Comparison of ENCODE assay signal across 20 cellular contexts in the genomic region with DNA sequence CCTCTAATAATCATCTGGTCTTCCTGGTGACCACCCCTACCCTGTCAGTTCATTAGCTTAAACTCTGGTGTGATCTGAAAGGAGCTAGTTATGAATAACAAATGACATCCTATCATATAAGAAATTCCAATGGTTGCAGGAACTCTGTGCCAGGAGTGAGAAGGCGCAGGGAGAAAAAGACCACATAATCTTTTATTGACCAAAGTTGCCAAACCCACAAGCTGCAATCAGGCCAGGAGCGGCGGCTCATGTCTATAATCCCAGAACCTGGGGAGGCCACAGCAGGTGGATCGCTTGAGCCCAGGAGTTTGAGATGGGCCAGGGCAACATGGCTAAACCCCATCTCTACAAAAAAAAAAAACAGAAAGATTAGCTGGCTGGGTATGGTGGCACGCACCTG. TPM values are rescaled to one million over a fixed set of nuclear protein-coding genes. Genes with fewer than 3 reads are reported as not detected.
DNase-seq lines count a peak whose midpoint lies in the region; ATAC-seq and TF ChIP-seq lines count a peak whose summit lies in the region.
"Had no signal": no experiment of that assay in that cellular context is flagged by ENCODE, and none has a peak within 500 bp of the region (broad histone marks: within the 10 kb centered on the region; RNA-seq: fewer than 3 reads in every experiment).

No MANE protein-coding gene starts in this region.

- H3K9me3 Mint-ChIP-seq in activated T-cell treated with anti-CD3 and anti-CD28 coated beads, Interleukin-2, amount 50 U/mL, for 4 hours = no peaks in the 10 kb centered on the region
- H3K9me3 Mint-ChIP-seq in H9 (peaks cover 9 to 22% of the 10 kb centered on the region in 2 experiments), glutamatergic neuron (ENCODE audit: unreplicated experiment) (peaks cover 6% of the 10 kb centered on the region), HFFc6 (no peaks in the 10 kb centered on the region)

- no peaks in the 10 kb centered on the region for H3K79me1 ChIP-seq in H9 (ENCODE audit: insufficient read depth, low read depth, low read length, poor library complexity, severe bottlenecking)

- no peak overlapping the region for H2BK20ac ChIP-seq in H9 (ENCODE audit: low read depth, low read length, poor library complexity, severe bottlenecking)

- H3T11ph ChIP-seq in H9 (ENCODE audit: low read length) = no peak overlapping the region

- no peak for TF ChIP-seq CTCF in H9 (conservative IDR thresholded peaks at IDR 0.05)
- TF ChIP-seq CTCF in glutamatergic neuron (IDR thresholded peaks at IDR 0.05; ENCODE audit: partially characterized antibody, unreplicated experiment) = no peak
- no peak for TF ChIP-seq CTCF in HFFc6 (IDR thresholded peaks at IDR 0.05)

- H2BK12ac ChIP-seq in H9 (ENCODE audit: insufficient read length, low read depth, low read length) = no peak overlapping the region

- H3K56ac ChIP-seq in H9 (ENCODE audit: insufficient read length, low read depth, low read length) = no peak overlapping the region

- DNase-seq in activated T-cell treated with anti-CD3 and anti-CD28 coated beads, Interleukin-2, amount 50 U/mL, for 4 hours = no peak
- DNase-seq in activated T-cell treated with anti-CD3 and anti-CD28 coated beads for 4 hours = no peak
- DNase-seq in H9 = no peak
- DNase-seq in glutamatergic neuron = no peak
- DNase-seq in posterior vena cava (ENCODE audit: low spot score) = peak; percentile 42
- DNase-seq in HFFc6 = no peak
- DNase-seq: Calu3, DND-41, GF-D8, KG1, NCI-H1048, NCI-H146, NCI-H2107, NCI-H345, NCI-H526 treated with DMSO at 0.1 percent for 48 hours, OCI-M1, RPMI8226 had no signal

- H3K27ac ChIP-seq in H9 (ENCODE audit: insufficient read length, low read depth, low read length) = no peak overlapping the region
- H3K27ac ChIP-seq: C4-2B had no signal

- no peaks in the 10 kb centered on the region for H3K27me3 ChIP-seq in H9 (ENCODE audit: insufficient read depth, low read length)

- H3K23ac ChIP-seq in H9 (ENCODE audit: insufficient read length, low read depth, low read length) = no peak overlapping the region

- H3K23me2 ChIP-seq in H9 (ENCODE audit: insufficient read length, low read depth, low read length, poor library complexity, severe bottlenecking) = no peaks in the 10 kb centered on the region

- no peak overlapping the region for H3K4ac ChIP-seq in H9 (ENCODE audit: low read depth, low read length)

- H3K27ac Mint-ChIP-seq in H9 = peak overlapping the region in 2 of 3 experiments; percentile 13 to 44; a peak in 1 of 7 replicates
- no peak overlapping the region for H3K27ac Mint-ChIP-seq in glutamatergic neuron (ENCODE audit: unreplicated experiment)
- H3K27ac Mint-ChIP-seq in HFFc6 = no peak overlapping the region

- H2BK5ac ChIP-seq in H9 (ENCODE audit: insufficient read length, low read length) = no peak overlapping the region

- peaks cover 67% of the 10 kb centered on the region for H3K4me1 Mint-ChIP-seq in activated T-cell treated with anti-CD3 and anti-CD28 coated beads, Interleukin-2, amount 50 U/mL, for 4 hours (ENCODE audit: low read depth)
- peaks cover 27 to 32% of the 10 kb centered on the region in 2 experiments for H3K4me1 Mint-ChIP-seq in H9
- peaks cover 29% of the 10 kb centered on the region for H3K4me1 Mint-ChIP-seq in glutamatergic neuron (ENCODE audit: low read depth, unreplicated experiment)
- peaks cover 39% of the 10 kb centered on the region for H3K4me1 Mint-ChIP-seq in HFFc6 (ENCODE audit: low read depth)

- no peak overlapping the region for H3K14ac ChIP-seq in H9 (ENCODE audit: insufficient read depth, low read length)

- H3K4me1 ChIP-seq in H9 (ENCODE audit: insufficient read depth, low read length) = no peaks in the 10 kb centered on the region; the same call in 1 of the 2 replicates

- no peak overlapping the region for H3K4me2 ChIP-seq in H9 (ENCODE audit: insufficient read depth, insufficient read length, low read length)

- WGBS in H9 (ENCODE audit: extremely low coverage, insufficient read length, low lambda C conversion rate) = no CpG with 5 or more reads among the region's 5 CpGs

- H2BK120ac ChIP-seq in H9 (ENCODE audit: low read depth, low read length, poor library complexity, severe bottlenecking) = no peak overlapping the region

- peaks cover 60% of the 10 kb centered on the region for H3K79me2 ChIP-seq in H9 (ENCODE audit: insufficient read depth, low read length)

- H3K9me3 ChIP-seq in H9 (ENCODE audit: control insufficient read depth, low read depth, low read length) = no peaks in the 10 kb centered on the region

- H3K27me3 Mint-ChIP-seq in activated T-cell treated with anti-CD3 and anti-CD28 coated beads, Interleukin-2, amount 50 U/mL, for 4 hours (ENCODE audit: low read depth) = no peaks in the 10 kb centered on the region
- H3K27me3 Mint-ChIP-seq in H9 (ENCODE audit: low read depth) (no peaks in the 10 kb centered on the region), glutamatergic neuron (ENCODE audit: unreplicated experiment) (peaks cover 4% of the 10 kb centered on the region), HFFc6 (ENCODE audit: insufficient read depth) (no peaks in the 10 kb centered on the region)

- H3K4me3 Mint-ChIP-seq in activated T-cell treated with anti-CD3 and anti-CD28 coated beads, Interleukin-2, amount 50 U/mL, for 4 hours = peak overlapping the region; percentile 14
- H3K4me3 Mint-ChIP-seq in H9 (no peak overlapping the region), glutamatergic neuron (ENCODE audit: unreplicated experiment) (peak overlapping the region; percentile 58), HFFc6 (no peak overlapping the region)

- H2BK15ac ChIP-seq in H9 (ENCODE audit: low read depth, low read length) = no peak overlapping the region

- H3K36me3 Mint-ChIP-seq in activated T-cell treated with anti-CD3 and anti-CD28 coated beads, Interleukin-2, amount 50 U/mL, for 4 hours (ENCODE audit: insufficient read depth) = peaks cover 9% of the 10 kb centered on the region
- H3K36me3 Mint-ChIP-seq in H9 (ENCODE audit: insufficient read depth in 1 of 3, low read depth in 3 of 3) = peaks cover 17 to 34% (median 25%) of the 10 kb centered on the region in 3 experiments; a peak in 6 of 7 replicates
- H3K36me3 Mint-ChIP-seq in glutamatergic neuron (ENCODE audit: unreplicated experiment) = peaks cover 5% of the 10 kb centered on the region
- H3K36me3 Mint-ChIP-seq in HFFc6 (ENCODE audit: low read depth) = peaks cover 5% of the 10 kb centered on the region; the same call in 1 of the 2 replicates

- H2AFZ ChIP-seq in H9 (ENCODE audit: low read length) = no peak overlapping the region

- no peak overlapping the region for H3K18ac ChIP-seq in H9 (ENCODE audit: insufficient read length, low read depth, low read length)

- H3K9ac ChIP-seq in H9 (ENCODE audit: extremely low read depth, insufficient read length, low read length) = no peak overlapping the region

- no peak overlapping the region for H4K91ac ChIP-seq in H9 (ENCODE audit: insufficient read length, low read depth, low read length)

- no peak overlapping the region for H2AK5ac ChIP-seq in H9 (ENCODE audit: insufficient read length, low read length)

- H4K8ac ChIP-seq in H9 (replicated peaks; ENCODE audit: insufficient read length, low read depth, low read length) = no peak overlapping the region

- no peaks in the 10 kb centered on the region for H4K20me1 ChIP-seq in H9 (ENCODE audit: control insufficient read depth, insufficient read depth, insufficient read length)

- H4K5ac ChIP-seq in H9 (ENCODE audit: insufficient read length, low read depth, low read length) = no peak overlapping the region

- intact Hi-C loops in posterior vena cava (cut with DNase I) = no loop called here

- no peak for ATAC-seq in activated T-cell treated with anti-CD3 and anti-CD28 coated beads, Interleukin-2, amount 50 U/mL, for 4 hours
- ATAC-seq in HG02970 (IDR thresholded peaks at IDR 0.05; ENCODE audit: low FRiP score, unreplicated experiment) (no peak), GM18858 (IDR thresholded peaks at IDR 0.05; ENCODE audit: unreplicated experiment) (no peak)

RNA-seq across cellular contexts. Expression of a gene that starts 23.4 kb away (rescaled TPM):
- 100 to 1,000 TPM; 153 to 181 (median 162) TPM for total RNA-seq in activated T-cell treated with anti-CD3 and anti-CD28 coated beads, Interleukin-2, amount 50 U/mL, for 4 hours
- 178 and 181 TPM in 2 replicates for total RNA-seq in H9 (2021)
- total RNA-seq in glutamatergic neuron (ENCODE audit: unreplicated experiment) = 367 TPM
- total RNA-seq in posterior vena cava = 100 to 1,000 TPM in 1 of 2 donors, 10 to 100 TPM in 1; 95.0 to 110 TPM
- 100 to 1,000 TPM; 110 to 120 (median 116) TPM for total RNA-seq in HFFc6 (2021; fragmentation: NEBNext Ultra II Directional; extraction: Animal tissue kit (Norgen Biotek cat#: 25700))

RNA-seq across cellular contexts. Expression of a gene that starts 41.3 kb away (rescaled TPM):
- total RNA-seq in activated T-cell treated with anti-CD3 and anti-CD28 coated beads, Interleukin-2, amount 50 U/mL, for 4 hours = 10 to 100 TPM; 76.1 to 88.4 (median 78.5) TPM
- total RNA-seq in H9 (2021) (110 and 119 TPM in 2 replicates), glutamatergic neuron (ENCODE audit: unreplicated experiment) (166 TPM), posterior vena cava (10 to 100 TPM; 64.1 to 65.2 TPM)
- total RNA-seq in HFFc6 (2021; fragmentation: NEBNext Ultra II Directional; extraction: Animal tissue kit (Norgen Biotek cat#: 25700)) = 10 to 100 TPM; 81.5 to 97.0 (median 89.6) TPM

Comparison
In these comparisons a context has a peak if more than half of its experiments do, and no peak if none do; other contexts are left out.
1. H3K4me3 Mint-ChIP-seq: peak in activated T-cell treated with anti-CD3 and anti-CD28 coated beads, Interleukin-2, amount 50 U/mL, for 4 hours (single experiment) and glutamatergic neuron (single experiment); none in H9 (0 of 2) and HFFc6 (single experiment).
2. H3K27ac Mint-ChIP-seq: peak in H9 (2 of 3); none in glutamatergic neuron (single experiment) and HFFc6 (single experiment).